Comparison of ENCODE assay signal across 8 cellular contexts in the genomic region with DNA sequence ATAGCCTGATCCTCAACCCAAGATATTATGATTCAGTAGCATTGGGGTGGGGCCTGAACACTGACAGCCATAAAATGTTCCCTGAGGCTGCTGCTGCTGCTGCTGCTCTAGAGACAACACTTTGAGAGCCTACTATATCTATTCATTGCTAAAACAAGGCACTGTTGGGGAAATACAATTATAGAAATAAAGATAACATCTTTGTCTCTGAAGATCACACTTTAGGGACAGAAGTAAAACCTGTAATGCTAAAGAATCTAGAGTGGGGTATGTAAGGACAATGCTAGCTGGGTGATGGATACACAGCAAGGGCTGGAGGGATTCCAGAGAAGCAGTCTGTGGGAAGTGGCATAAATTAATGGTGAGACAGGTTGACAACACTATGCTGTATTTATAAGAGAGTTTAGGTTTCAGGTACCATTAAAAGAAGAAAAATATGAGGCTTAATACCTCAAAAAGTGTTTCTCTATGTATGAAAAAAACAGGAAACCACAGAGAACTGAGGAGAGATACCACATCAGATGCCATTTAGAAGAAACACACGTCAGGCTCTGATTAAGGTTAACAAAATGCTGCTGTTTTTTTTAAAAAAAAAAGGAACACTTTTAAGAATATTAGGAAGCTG.
DNase-seq lines count a peak whose midpoint lies in the region; ATAC-seq and TF ChIP-seq lines count a peak whose summit lies in the region.

No MANE protein-coding gene starts in this region.

- no peak overlapping the region for H3K23ac ChIP-seq in trophoblast cell (ENCODE audit: low read length)

- H3K4me3 Mint-ChIP-seq in natural killer cell = peak overlapping the region; percentile 93

- no peak overlapping the region for H2BK12ac ChIP-seq in trophoblast cell (ENCODE audit: low read length)

- H2BK5ac ChIP-seq in trophoblast cell (ENCODE audit: low read depth, low read length, poor library complexity) = no peak overlapping the region

- peaks cover 52 to 72% of the 10 kb centered on the region in 2 donors for H3K4me1 Mint-ChIP-seq in natural killer cell

- no peaks in the 10 kb centered on the region for H3K27me3 Mint-ChIP-seq in natural killer cell (ENCODE audit: low read depth in 2 of 2)

- no peak overlapping the region for H3K4me2 ChIP-seq in trophoblast cell (ENCODE audit: low read length)

- H3K36me3 ChIP-seq in trophoblast cell (ENCODE audit: control insufficient read depth in 1 of 2, insufficient read depth in 2 of 2, low read length in 2 of 2) = peaks cover 2% of the 10 kb centered on the region in 2 experiments

- no peak overlapping the region for H3K4me3 ChIP-seq in trophoblast cell (ENCODE audit: low read depth, low read length)

- intact Hi-C loops in natural killer cell (cut with micrococcal nuclease) = loop anchor here (2.0 to 5.0 kb wide), 6 partner anchors 20 to 114 kb away; no protein-coding TSS in a partner anchor

- no peaks in the 10 kb centered on the region for H3K79me2 ChIP-seq in trophoblast cell (ENCODE audit: control insufficient read depth, insufficient read depth, low read length, poor library complexity)

- no peak overlapping the region for H3K14ac ChIP-seq in trophoblast cell (ENCODE audit: low read length)

- no peak overlapping the region for H4K8ac ChIP-seq in trophoblast cell (ENCODE audit: low read depth, low read length)

- H3K27ac ChIP-seq in trophoblast cell (ENCODE audit: low read depth, low read length) = no peak overlapping the region

- WGBS in trophoblast cell (ENCODE audit: extremely low coverage, insufficient coverage, insufficient read length) = no CpG with 5 or more reads among the region's 1 CpG

- H3K4me1 ChIP-seq in trophoblast cell (ENCODE audit: control insufficient read depth in 1 of 2, insufficient read depth in 2 of 2, low read length in 2 of 2) = no peaks in the 10 kb centered on the region

- TF ChIP-seq CTCF in natural killer cell (IDR thresholded peaks at IDR 0.05) = no peak

- H2AK5ac ChIP-seq in trophoblast cell (ENCODE audit: low read length) = no peak overlapping the region

- no peaks in the 10 kb centered on the region for H3K36me3 Mint-ChIP-seq in natural killer cell

- DNase-seq in NCI-H146 (lab: John Stamatoyannopoulos, UW) (peak; percentile 10), NCI-H146 treated with DMSO at 0.1 percent for 48 hours (lab: John Stamatoyannopoulos, UW; ENCODE audit: unreplicated experiment) (no peak), HT1080 (ENCODE audit: low read depth) (peak; percentile 5), natural killer cell (peak; percentile 30), trophoblast cell (no peak), putamen (ENCODE audit: low spot score) (no peak)
- DNase-seq in activated effector memory CD4-positive, alpha-beta T cell treated with Interleukin-2 at 50 U/mL for 16 hours = peak; percentile 10

- no peaks in the 10 kb centered on the region for H3K9me3 Mint-ChIP-seq in natural killer cell

- no peak overlapping the region for H3K9ac ChIP-seq in trophoblast cell (ENCODE audit: low read length)

- no peak overlapping the region for H4K91ac ChIP-seq in trophoblast cell (ENCODE audit: low read depth, low read length)

- H4K12ac ChIP-seq in trophoblast cell (ENCODE audit: low read depth, low read length) = no peak overlapping the region

- no peaks in the 10 kb centered on the region for H3K9me3 ChIP-seq in trophoblast cell (ENCODE audit: insufficient read depth, low read depth, low read length)

- H2AFZ ChIP-seq in trophoblast cell (ENCODE audit: insufficient read depth, low read length, poor library complexity) = no peak overlapping the region

- ATAC-seq in natural killer cell = peak; percentile 71 to 82 (median 81)
- ATAC-seq in HG02840 (IDR thresholded peaks at IDR 0.05; ENCODE audit: low FRiP score, unreplicated experiment) = no peak

- H3K27me3 ChIP-seq in trophoblast cell (ENCODE audit: insufficient read depth, low read length) = no peaks in the 10 kb centered on the region

- H3K27ac Mint-ChIP-seq in natural killer cell = peak overlapping the region; percentile 85 to 93

- no peak overlapping the region for H3K4ac ChIP-seq in trophoblast cell (ENCODE audit: low read depth, low read length)

- no peak overlapping the region for H2BK120ac ChIP-seq in trophoblast cell (ENCODE audit: insufficient read depth, low read length, poor library complexity)

- H3K79me1 ChIP-seq in trophoblast cell (ENCODE audit: low read length) = no peaks in the 10 kb centered on the region

- H3K18ac ChIP-seq in trophoblast cell (ENCODE audit: low read length) = no peak overlapping the region

Comparison
In these comparisons a context has a peak if more than half of its experiments do, and no peak if none do; other contexts are left out.
1. DNase-seq: peak in NCI-H146 (single experiment), HT1080 (single experiment), activated effector memory CD4-positive, alpha-beta T cell treated with Interleukin-2 at 50 U/mL for 16 hours (single experiment) and natural killer cell (single experiment); none in NCI-H146 treated with DMSO at 0.1 percent for 48 hours (single experiment), trophoblast cell (0 of 2) and putamen (single experiment).